Comparison of ENCODE assay signal across 1 cellular context in the genomic region with DNA sequence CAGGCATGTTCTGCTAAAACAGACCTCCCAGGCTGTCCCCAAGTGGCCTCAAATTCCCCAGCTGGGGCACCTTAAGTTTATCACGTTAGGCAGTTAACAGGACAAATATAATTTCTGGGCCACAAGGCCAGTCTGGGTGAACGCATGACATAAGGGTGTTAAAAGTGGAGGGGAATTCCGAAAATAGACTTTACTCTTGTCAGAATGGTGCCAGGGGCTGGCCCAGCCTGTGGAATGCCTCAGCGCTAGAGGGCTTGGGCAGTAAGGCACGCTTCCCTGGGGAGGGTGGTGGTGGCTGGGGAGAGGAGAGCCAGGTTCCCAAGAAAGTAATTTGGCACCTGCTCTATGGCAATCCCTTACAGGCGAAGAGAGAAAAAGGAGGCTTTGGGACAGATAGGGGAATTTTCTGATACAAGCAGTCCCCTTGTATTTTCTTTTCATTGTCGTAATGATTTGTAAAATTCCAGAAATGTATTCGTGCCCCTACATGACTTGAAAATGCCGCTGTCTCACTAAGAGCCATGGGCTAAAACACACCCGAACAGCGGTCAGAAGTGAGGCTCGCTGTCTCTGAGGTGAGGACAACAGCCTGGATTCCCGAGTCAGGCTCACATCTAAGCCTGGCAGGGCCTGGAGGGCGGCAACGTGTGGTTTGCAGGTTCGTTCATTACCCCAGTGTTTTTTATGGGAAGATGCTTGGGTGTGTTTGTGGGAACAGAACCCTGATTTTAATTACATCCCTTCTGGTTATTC.
TF ChIP-seq lines count a peak whose summit lies in the region.

No MANE protein-coding gene starts in this region.

TF ChIP-seq in GM23338, 12 proteins besides CTCF, POLR2A, EP300 and RAD21:
- TF ChIP-seq, protein P1, sequence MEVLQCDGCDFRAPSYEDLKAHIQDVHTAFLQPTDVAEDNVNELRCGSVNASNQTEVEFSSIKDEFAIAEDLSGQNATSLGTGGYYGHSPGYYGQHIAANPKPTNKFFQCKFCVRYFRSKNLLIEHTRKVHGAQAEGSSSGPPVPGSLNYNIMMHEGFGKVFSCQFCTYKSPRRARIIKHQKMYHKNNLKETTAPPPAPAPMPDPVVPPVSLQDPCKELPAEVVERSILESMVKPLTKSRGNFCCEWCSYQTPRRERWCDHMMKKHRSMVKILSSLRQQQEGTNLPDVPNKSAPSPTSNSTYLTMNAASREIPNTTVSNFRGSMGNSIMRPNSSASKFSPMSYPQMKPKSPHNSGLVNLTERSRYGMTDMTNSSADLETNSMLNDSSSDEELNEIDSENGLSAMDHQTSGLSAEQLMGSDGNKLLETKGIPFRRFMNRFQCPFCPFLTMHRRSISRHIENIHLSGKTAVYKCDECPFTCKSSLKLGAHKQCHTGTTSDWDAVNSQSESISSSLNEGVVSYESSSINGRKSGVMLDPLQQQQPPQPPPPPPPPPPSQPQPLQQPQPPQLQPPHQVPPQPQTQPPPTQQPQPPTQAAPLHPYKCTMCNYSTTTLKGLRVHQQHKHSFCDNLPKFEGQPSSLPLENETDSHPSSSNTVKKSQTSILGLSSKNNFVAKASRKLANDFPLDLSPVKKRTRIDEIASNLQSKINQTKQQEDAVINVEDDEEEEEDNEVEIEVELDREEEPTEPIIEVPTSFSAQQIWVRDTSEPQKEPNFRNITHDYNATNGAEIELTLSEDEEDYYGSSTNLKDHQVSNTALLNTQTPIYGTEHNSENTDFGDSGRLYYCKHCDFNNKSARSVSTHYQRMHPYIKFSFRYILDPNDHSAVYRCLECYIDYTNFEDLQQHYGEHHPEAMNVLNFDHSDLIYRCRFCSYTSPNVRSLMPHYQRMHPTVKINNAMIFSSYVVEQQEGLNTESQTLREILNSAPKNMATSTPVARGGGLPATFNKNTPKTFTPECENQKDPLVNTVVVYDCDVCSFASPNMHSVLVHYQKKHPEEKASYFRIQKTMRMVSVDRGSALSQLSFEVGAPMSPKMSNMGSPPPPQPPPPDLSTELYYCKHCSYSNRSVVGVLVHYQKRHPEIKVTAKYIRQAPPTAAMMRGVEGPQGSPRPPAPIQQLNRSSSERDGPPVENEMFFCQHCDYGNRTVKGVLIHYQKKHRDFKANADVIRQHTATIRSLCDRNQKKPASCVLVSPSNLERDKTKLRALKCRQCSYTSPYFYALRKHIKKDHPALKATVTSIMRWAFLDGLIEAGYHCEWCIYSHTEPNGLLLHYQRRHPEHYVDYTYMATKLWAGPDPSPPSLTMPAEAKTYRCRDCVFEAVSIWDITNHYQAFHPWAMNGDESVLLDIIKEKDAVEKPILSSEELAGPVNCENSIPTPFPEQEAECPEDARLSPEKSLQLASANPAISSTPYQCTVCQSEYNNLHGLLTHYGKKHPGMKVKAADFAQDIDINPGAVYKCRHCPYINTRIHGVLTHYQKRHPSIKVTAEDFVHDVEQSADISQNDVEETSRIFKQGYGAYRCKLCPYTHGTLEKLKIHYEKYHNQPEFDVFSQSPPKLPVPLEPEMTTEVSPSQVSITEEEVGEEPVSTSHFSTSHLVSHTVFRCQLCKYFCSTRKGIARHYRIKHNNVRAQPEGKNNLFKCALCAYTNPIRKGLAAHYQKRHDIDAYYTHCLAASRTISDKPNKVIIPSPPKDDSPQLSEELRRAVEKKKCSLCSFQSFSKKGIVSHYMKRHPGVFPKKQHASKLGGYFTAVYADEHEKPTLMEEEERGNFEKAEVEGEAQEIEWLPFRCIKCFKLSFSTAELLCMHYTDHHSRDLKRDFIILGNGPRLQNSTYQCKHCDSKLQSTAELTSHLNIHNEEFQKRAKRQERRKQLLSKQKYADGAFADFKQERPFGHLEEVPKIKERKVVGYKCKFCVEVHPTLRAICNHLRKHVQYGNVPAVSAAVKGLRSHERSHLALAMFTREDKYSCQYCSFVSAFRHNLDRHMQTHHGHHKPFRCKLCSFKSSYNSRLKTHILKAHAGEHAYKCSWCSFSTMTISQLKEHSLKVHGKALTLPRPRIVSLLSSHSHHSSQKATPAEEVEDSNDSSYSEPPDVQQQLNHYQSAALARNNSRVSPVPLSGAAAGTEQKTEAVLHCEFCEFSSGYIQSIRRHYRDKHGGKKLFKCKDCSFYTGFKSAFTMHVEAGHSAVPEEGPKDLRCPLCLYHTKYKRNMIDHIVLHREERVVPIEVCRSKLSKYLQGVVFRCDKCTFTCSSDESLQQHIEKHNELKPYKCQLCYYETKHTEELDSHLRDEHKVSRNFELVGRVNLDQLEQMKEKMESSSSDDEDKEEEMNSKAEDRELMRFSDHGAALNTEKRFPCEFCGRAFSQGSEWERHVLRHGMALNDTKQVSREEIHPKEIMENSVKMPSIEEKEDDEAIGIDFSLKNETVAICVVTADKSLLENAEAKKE (CRISPR knock-in tag; IDR thresholded peaks at IDR 0.05): no peak
- TF ChIP-seq EZH2phosphoT487 (IDR thresholded peaks at IDR 0.05; ENCODE audit: unreplicated experiment) (no peak), ZNF114 (CRISPR knock-in tag; IDR thresholded peaks at IDR 0.05) (no peak), CREB1 (CRISPR knock-in tag; IDR thresholded peaks at IDR 0.05; ENCODE audit: low read depth) (no peak), JUNB (IDR thresholded peaks at IDR 0.05; ENCODE audit: unreplicated experiment) (no peak), STAT1 (IDR thresholded peaks at IDR 0.05; ENCODE audit: unreplicated experiment) (no peak), EZH2 (IDR thresholded peaks at IDR 0.05; ENCODE audit: low read depth, unreplicated experiment) (no peak), ZNF331 (CRISPR knock-in tag; IDR thresholded peaks at IDR 0.05; ENCODE audit: low read depth) (no peak), POLR2AphosphoS5 (IDR thresholded peaks at IDR 0.05; ENCODE audit: low read depth) (no peak), NANOG (IDR thresholded peaks at IDR 0.05; ENCODE audit: borderline replicate concordance) (no peak)
- TF ChIP-seq, protein P2, sequence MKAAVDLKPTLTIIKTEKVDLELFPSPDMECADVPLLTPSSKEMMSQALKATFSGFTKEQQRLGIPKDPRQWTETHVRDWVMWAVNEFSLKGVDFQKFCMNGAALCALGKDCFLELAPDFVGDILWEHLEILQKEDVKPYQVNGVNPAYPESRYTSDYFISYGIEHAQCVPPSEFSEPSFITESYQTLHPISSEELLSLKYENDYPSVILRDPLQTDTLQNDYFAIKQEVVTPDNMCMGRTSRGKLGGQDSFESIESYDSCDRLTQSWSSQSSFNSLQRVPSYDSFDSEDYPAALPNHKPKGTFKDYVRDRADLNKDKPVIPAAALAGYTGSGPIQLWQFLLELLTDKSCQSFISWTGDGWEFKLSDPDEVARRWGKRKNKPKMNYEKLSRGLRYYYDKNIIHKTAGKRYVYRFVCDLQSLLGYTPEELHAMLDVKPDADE (IDR thresholded peaks at IDR 0.05): no peak
- TF ChIP-seq, protein P3, sequence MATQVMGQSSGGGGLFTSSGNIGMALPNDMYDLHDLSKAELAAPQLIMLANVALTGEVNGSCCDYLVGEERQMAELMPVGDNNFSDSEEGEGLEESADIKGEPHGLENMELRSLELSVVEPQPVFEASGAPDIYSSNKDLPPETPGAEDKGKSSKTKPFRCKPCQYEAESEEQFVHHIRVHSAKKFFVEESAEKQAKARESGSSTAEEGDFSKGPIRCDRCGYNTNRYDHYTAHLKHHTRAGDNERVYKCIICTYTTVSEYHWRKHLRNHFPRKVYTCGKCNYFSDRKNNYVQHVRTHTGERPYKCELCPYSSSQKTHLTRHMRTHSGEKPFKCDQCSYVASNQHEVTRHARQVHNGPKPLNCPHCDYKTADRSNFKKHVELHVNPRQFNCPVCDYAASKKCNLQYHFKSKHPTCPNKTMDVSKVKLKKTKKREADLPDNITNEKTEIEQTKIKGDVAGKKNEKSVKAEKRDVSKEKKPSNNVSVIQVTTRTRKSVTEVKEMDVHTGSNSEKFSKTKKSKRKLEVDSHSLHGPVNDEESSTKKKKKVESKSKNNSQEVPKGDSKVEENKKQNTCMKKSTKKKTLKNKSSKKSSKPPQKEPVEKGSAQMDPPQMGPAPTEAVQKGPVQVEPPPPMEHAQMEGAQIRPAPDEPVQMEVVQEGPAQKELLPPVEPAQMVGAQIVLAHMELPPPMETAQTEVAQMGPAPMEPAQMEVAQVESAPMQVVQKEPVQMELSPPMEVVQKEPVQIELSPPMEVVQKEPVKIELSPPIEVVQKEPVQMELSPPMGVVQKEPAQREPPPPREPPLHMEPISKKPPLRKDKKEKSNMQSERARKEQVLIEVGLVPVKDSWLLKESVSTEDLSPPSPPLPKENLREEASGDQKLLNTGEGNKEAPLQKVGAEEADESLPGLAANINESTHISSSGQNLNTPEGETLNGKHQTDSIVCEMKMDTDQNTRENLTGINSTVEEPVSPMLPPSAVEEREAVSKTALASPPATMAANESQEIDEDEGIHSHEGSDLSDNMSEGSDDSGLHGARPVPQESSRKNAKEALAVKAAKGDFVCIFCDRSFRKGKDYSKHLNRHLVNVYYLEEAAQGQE (IDR thresholded peaks at IDR 0.05; ENCODE audit: unreplicated experiment): no peak
